ENCODE assay signal across 1 cellular context in genomic region chr2:218125095-218125494, GRCh38.
TF ChIP-seq lines count a peak whose summit lies in the region.

No MANE protein-coding gene starts in this region.

TF ChIP-seq in IMR-90, 13 proteins besides CTCF, POLR2A, EP300 and RAD21:
- TF ChIP-seq BHLHE40 (IDR thresholded peaks at IDR 0.05; ENCODE audit: low read depth, low read length) (no peak), NFE2L2 (IDR thresholded peaks at IDR 0.05; ENCODE audit: low read depth, low read length) (no peak), MAZ (IDR thresholded peaks at IDR 0.05; ENCODE audit: borderline replicate concordance, low read depth, low read length) (no peak), CHD1 (IDR thresholded peaks at IDR 0.05; ENCODE audit: low read depth, low read length) (no peak), MAFK (IDR thresholded peaks at IDR 0.05; ENCODE audit: low read depth, low read length) (no peak)
TF ChIP-seq in IMR-90: peak in this region for 0.
